Comparison of ENCODE assay signal across 15 cellular contexts in the genomic region with DNA sequence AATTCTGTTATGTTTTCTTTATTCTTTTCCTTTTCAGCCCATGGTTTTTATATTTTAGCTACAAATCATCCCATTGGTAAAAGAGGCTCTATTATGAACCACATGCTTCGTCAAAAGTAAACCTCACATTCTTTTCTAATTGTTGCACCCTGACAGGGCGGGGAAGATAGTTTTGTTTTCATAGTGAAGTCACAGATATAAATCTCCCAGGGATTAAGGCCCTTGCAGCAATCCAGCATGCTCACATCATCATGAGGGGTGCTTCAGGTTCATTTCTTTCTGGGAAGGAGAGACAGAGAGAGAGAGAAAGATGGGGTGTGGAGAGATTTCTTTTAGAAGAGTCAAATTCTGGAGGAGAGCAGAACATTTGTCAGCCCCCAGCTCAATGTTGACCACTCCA.
DNase-seq lines count a peak whose midpoint lies in the region; ATAC-seq and TF ChIP-seq lines count a peak whose summit lies in the region.
"Had no signal": no experiment of that assay in that cellular context is flagged by ENCODE, and none has a peak within 500 bp of the region (broad histone marks: within the 10 kb centered on the region; RNA-seq: fewer than 3 reads in every experiment).

No MANE protein-coding gene starts in this region.

- no peak overlapping the region for H3K18ac ChIP-seq in H9 (ENCODE audit: insufficient read length, low read depth, low read length)

- no peak overlapping the region for H2BK20ac ChIP-seq in H9 (ENCODE audit: low read depth, low read length, poor library complexity, severe bottlenecking)

- H3K4ac ChIP-seq in H9 (ENCODE audit: low read depth, low read length): no peak overlapping the region

- intact Hi-C loops in tibial artery (cut with DNase I; ENCODE audit: low total_unique reads) (loop anchor here (10.0 kb wide), 1 partner anchor 61 kb away; no protein-coding TSS in a partner anchor), PC-3 (cut with micrococcal nuclease) (no loop called here)

- H2BK120ac ChIP-seq in H9 (ENCODE audit: low read depth, low read length, poor library complexity, severe bottlenecking): no peak overlapping the region

- WGBS in H9 (ENCODE audit: extremely low coverage, insufficient read length, low lambda C conversion rate): no CpG with 5 or more reads among the region's 2 CpGs
- 7 to 60% methylated on average over 2 of the region's 2 CpGs for WGBS in gastroesophageal sphincter (ENCODE audit: low coverage in 1 of 2), 2 donors

- H3K9me2 ChIP-seq in PC-3 (replicated peaks; ENCODE audit: low read length): no peaks in the 10 kb centered on the region

- no peaks in the 10 kb centered on the region for H3K23me2 ChIP-seq in H9 (ENCODE audit: insufficient read length, low read depth, low read length, poor library complexity, severe bottlenecking)

- H3K9me3 ChIP-seq in H9 (ENCODE audit: control insufficient read depth, low read depth, low read length) (no peaks in the 10 kb centered on the region), adipocyte (ENCODE audit: control insufficient read depth, low read length) (no peaks in the 10 kb centered on the region), gastroesophageal sphincter (no peaks in the 10 kb centered on the region), tibial artery (no peaks in the 10 kb centered on the region), MG63 (no peaks in the 10 kb centered on the region; the same call in 1 of the 2 replicates), PC-3 (ENCODE audit: low read length) (no peaks in the 10 kb centered on the region)
- H3K9me3 ChIP-seq: lower lobe of right lung had no signal

- H4K5ac ChIP-seq in H9 (ENCODE audit: insufficient read length, low read depth, low read length): no peak overlapping the region

- no peak overlapping the region for H4K8ac ChIP-seq in H9 (replicated peaks; ENCODE audit: insufficient read length, low read depth, low read length)

- H3K9ac ChIP-seq in H9 (ENCODE audit: extremely low read depth, insufficient read length, low read length) (no peak overlapping the region), adipocyte (ENCODE audit: low read length) (no peak overlapping the region), PC-3 (ENCODE audit: low read length) (no peak overlapping the region)

- no peak overlapping the region for H2BK15ac ChIP-seq in H9 (ENCODE audit: low read depth, low read length)

- H3T11ph ChIP-seq in H9 (ENCODE audit: low read length): no peak overlapping the region

- H3K27me3 ChIP-seq in H9 (ENCODE audit: insufficient read depth, low read length): no peaks in the 10 kb centered on the region
- H3K27me3 ChIP-seq in adipocyte (replicated peaks; ENCODE audit: control insufficient read depth, insufficient read depth, low read length): no peaks in the 10 kb centered on the region
- H3K27me3 ChIP-seq in gastroesophageal sphincter: no peaks in the 10 kb centered on the region
- H3K27me3 ChIP-seq in tibial artery: no peaks in the 10 kb centered on the region
- H3K27me3 ChIP-seq in MG63: no peaks in the 10 kb centered on the region
- H3K27me3 ChIP-seq in PC-3 (ENCODE audit: low read length): no peaks in the 10 kb centered on the region

- no peaks in the 10 kb centered on the region for H3K79me2 ChIP-seq in H9 (ENCODE audit: insufficient read depth, low read length)
- no peaks in the 10 kb centered on the region for H3K79me2 ChIP-seq in PC-3 (ENCODE audit: low read length)

- TF ChIP-seq POLR2A in gastroesophageal sphincter (IDR thresholded peaks at IDR 0.05): no peak

- H2BK5ac ChIP-seq in H9 (ENCODE audit: insufficient read length, low read length): no peak overlapping the region

- H3K36me3 Mint-ChIP-seq in H9 (ENCODE audit: insufficient read depth in 1 of 3, low read depth in 3 of 3): no peaks in the 10 kb centered on the region

- H3K4me2 ChIP-seq in H9 (ENCODE audit: insufficient read depth, insufficient read length, low read length) (no peak overlapping the region), PC-3 (ENCODE audit: low read length) (no peak overlapping the region)

- no peak overlapping the region for H2AK5ac ChIP-seq in H9 (ENCODE audit: insufficient read length, low read length)

- DNase-seq in H9: no peak
- DNase-seq in adipocyte (ENCODE audit: low read depth): peak; percentile 90
- DNase-seq in tibial artery: no peak
- DNase-seq in stimulated activated naive CD4-positive, alpha-beta T cell treated with Interleukin-2 at 50 U/mL for 16 hours (lab: John Stamatoyannopoulos, UW): no peak
- DNase-seq in MG63: no peak
- DNase-seq in PC-3: no peak
- DNase-seq: activated T-cell treated with anti-CD3 and anti-CD28 coated beads, Interleukin-2, amount 50 U/mL, for 48 hours; DMS79; head of caudate nucleus; lower lobe of right lung; NCI-H526; stimulated activated CD4-positive, alpha-beta T cell treated with anti-CD3 and anti-CD28 coated beads, Interleukin-4, amount 100 ng/mL, for 1 hour had no signal

- no peak overlapping the region for H4K91ac ChIP-seq in H9 (ENCODE audit: insufficient read length, low read depth, low read length)

- ATAC-seq in gastroesophageal sphincter (no peak), HG03159 (IDR thresholded peaks at IDR 0.05; ENCODE audit: unreplicated experiment) (no peak), PC-3 (no peak)
- ATAC-seq: lower lobe of right lung had no signal

- H4K20me1 ChIP-seq in H9 (ENCODE audit: control insufficient read depth, insufficient read depth, insufficient read length) (no peaks in the 10 kb centered on the region), PC-3 (ENCODE audit: low read length) (no peaks in the 10 kb centered on the region)

- H3K4me3 Mint-ChIP-seq in H9: no peak overlapping the region

- peaks cover 2 to 5% of the 10 kb centered on the region in 2 experiments; a peak in 1 of 4 replicates for H3K4me1 Mint-ChIP-seq in H9

- no peak overlapping the region for H3K14ac ChIP-seq in H9 (ENCODE audit: insufficient read depth, low read length)

- H3K27ac ChIP-seq in H9 (ENCODE audit: insufficient read length, low read depth, low read length) (no peak overlapping the region), gastroesophageal sphincter (peak overlapping the region in 3 of 4 donors; percentile 35 to 58 (median 42)), tibial artery (peak overlapping the region; percentile 56 to 58), PC-3 (ENCODE audit: low read length) (no peak overlapping the region)
- H3K27ac ChIP-seq: HL-60, lower lobe of right lung had no signal

- no peak overlapping the region for H3K27ac Mint-ChIP-seq in H9

- POLR2A ChIA-PET in PC-3 (lab: Charles Lee; ENCODE audit: unreplicated experiment): no interaction called here

- no peak for TF ChIP-seq EP300 in gastroesophageal sphincter (IDR thresholded peaks at IDR 0.05)

- H3K56ac ChIP-seq in H9 (ENCODE audit: insufficient read length, low read depth, low read length): no peak overlapping the region

- H3K36me3 ChIP-seq in adipocyte (ENCODE audit: control insufficient read depth, insufficient read depth, low read length, severe bottlenecking) (no peaks in the 10 kb centered on the region), gastroesophageal sphincter (no peaks in the 10 kb centered on the region), tibial artery (no peaks in the 10 kb centered on the region), MG63 (no peaks in the 10 kb centered on the region; the same call in 1 of the 2 replicates), PC-3 (ENCODE audit: low read depth, low read length) (no peaks in the 10 kb centered on the region)
- H3K36me3 ChIP-seq: lower lobe of right lung had no signal

- H3K79me1 ChIP-seq in H9 (ENCODE audit: insufficient read depth, low read depth, low read length, poor library complexity, severe bottlenecking): no peaks in the 10 kb centered on the region

- BruUV-seq in PC-3 (replicated peaks; lab: Mats Ljungman, UMichigan): no TSS peak

- CTCF ChIA-PET in PC-3 (lab: Charles Lee): no interaction called here

- H3K4me1 ChIP-seq in H9 (ENCODE audit: insufficient read depth, low read length) (no peaks in the 10 kb centered on the region; the same call in 1 of the 2 replicates), adipocyte (ENCODE audit: control insufficient read depth, insufficient read depth, low read length) (peaks cover 36% of the 10 kb centered on the region), gastroesophageal sphincter (peaks cover 0 to 62% (median 5%) of the 10 kb centered on the region in 3 donors), tibial artery (peaks cover 0 to 56% (median 22%) of the 10 kb centered on the region in 4 donors), PC-3 (ENCODE audit: insufficient read depth, low read length) (peaks cover 12% of the 10 kb centered on the region)

- no peak overlapping the region for H2BK12ac ChIP-seq in H9 (ENCODE audit: insufficient read length, low read depth, low read length)

- H3K4me3 ChIP-seq in adipocyte (ENCODE audit: low read length) (no peak overlapping the region), gastroesophageal sphincter (no peak overlapping the region), tibial artery (no peak overlapping the region), MG63 (no peak overlapping the region), PC-3 (ENCODE audit: low read length) (no peak overlapping the region)
- H3K4me3 ChIP-seq: lower lobe of right lung had no signal

- H3K27me3 Mint-ChIP-seq in H9 (ENCODE audit: low read depth): no peaks in the 10 kb centered on the region

- no peak for TF ChIP-seq CTCF in H9 (conservative IDR thresholded peaks at IDR 0.05)
- TF ChIP-seq CTCF in gastroesophageal sphincter (IDR thresholded peaks at IDR 0.05): no peak
- TF ChIP-seq CTCF in tibial artery (IDR thresholded peaks at IDR 0.05): no peak
- no peak for TF ChIP-seq CTCF in PC-3 (conservative IDR thresholded peaks at IDR 0.05; ENCODE audit: low read depth, low read length)

- no peaks in the 10 kb centered on the region for H3K9me3 Mint-ChIP-seq in H9

- H3F3A ChIP-seq in PC-3 (ENCODE audit: low read length, unreplicated experiment): no peaks in the 10 kb centered on the region

- H3K23ac ChIP-seq in H9 (ENCODE audit: insufficient read length, low read depth, low read length): no peak overlapping the region

- peak overlapping the region; percentile 68 for H2AFZ ChIP-seq in H9 (ENCODE audit: low read length)
- H2AFZ ChIP-seq in PC-3 (ENCODE audit: low read length): no peak overlapping the region

Comparison
In these comparisons a context has a peak if more than half of its experiments do, and no peak if none do; other contexts are left out.
1. H3K27ac ChIP-seq: peak in gastroesophageal sphincter (3 of 4) and tibial artery (2 of 2); none in H9 (single experiment) and PC-3 (single experiment).